ENCODE assay signal across 16 cellular contexts in the genomic region with DNA sequence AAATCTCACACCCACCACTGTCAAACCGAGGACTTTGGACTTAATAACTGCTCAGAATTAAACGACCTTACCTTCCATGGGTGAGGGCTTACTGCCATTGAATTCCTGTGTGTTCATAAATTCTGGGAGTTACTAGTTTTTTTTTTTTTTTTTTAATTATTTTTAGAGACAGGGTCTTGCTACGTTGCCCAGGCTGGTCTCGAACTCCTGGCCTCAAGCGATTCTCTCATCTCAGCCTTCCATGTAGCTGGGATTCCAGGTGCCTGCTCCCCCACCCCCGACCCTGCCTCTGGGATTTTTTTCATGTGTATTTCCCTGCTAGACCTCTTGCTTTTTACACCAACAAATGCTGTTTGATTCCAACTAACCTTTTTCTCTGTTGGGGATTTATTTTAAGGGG. TPM values are rescaled to one million over a fixed set of nuclear protein-coding genes. Genes with fewer than 3 reads are reported as not detected.
DNase-seq lines count a peak whose midpoint lies in the region; ATAC-seq and TF ChIP-seq lines count a peak whose summit lies in the region.
"Had no signal": no experiment of that assay in that cellular context is flagged by ENCODE, and none has a peak within 500 bp of the region (broad histone marks: within the 10 kb centered on the region; RNA-seq: fewer than 3 reads in every experiment).

No MANE protein-coding gene starts in this region.

- intact Hi-C loops in left ventricle myocardium superior (cut with micrococcal nuclease) (no loop called here), dorsolateral prefrontal cortex (cut with DNase I) (loop anchor here in 1 of 2 donors (5.0 to 10.0 kb wide), 2 partner anchors 149 to 237 kb away; a partner anchor contains a TSS), gastrocnemius medialis (cut with DNase I; ENCODE audit: low total_unique reads) (no loop called here), vagina (cut with DNase I) (loop anchor here (10.0 kb wide), 1 partner anchor 237 kb away; a partner anchor contains a TSS)
- intact Hi-C loops in activated T-helper 2 cell treated with anti-CD3 and anti-CD28 coated beads, Interferon-gamma antibody, Interleukin-2, Interleukin-4, amounts not matched to agents 10 μg/mL and 5 μg/mL and 100 μg/mL, durations not matched to agents 14 hours and 24 hours and 36 hours (cut with micrococcal nuclease), result no loop called here

- H3K36me3 Mint-ChIP-seq in activated T-helper 2 cell treated with anti-CD3 and anti-CD28 coated beads, Interferon-gamma antibody, Interleukin-2, Interleukin-4, amounts not matched to agents 10 μg/mL and 5 μg/mL and 100 μg/mL, durations not matched to agents 14 hours and 24 hours and 36 hours (ENCODE audit: low read depth), result no peaks in the 10 kb centered on the region

- peaks cover 2% of the 10 kb centered on the region for H3K4me1 Mint-ChIP-seq in activated T-helper 2 cell treated with anti-CD3 and anti-CD28 coated beads, Interferon-gamma antibody, Interleukin-2, Interleukin-4, amounts not matched to agents 10 μg/mL and 5 μg/mL and 100 μg/mL, durations not matched to agents 14 hours and 24 hours and 36 hours (ENCODE audit: low read depth)

- no peak overlapping the region for H3K4me3 Mint-ChIP-seq in activated T-helper 2 cell treated with anti-CD3 and anti-CD28 coated beads, Interferon-gamma antibody, Interleukin-2, Interleukin-4, amounts not matched to agents 10 μg/mL and 5 μg/mL and 100 μg/mL, durations not matched to agents 14 hours and 24 hours and 36 hours (ENCODE audit: low read depth)

- TF ChIP-seq CTCF in right atrium auricular region (IDR thresholded peaks at IDR 0.05) (no peak), dorsolateral prefrontal cortex (IDR thresholded peaks at IDR 0.05 in 54 of 56, conservative IDR thresholded peaks at IDR 0.05 in 2 of 56; ENCODE audit: low read depth in 1 of 56, partially characterized antibody in 56 of 56) (no peak), gastrocnemius medialis (IDR thresholded peaks at IDR 0.05 in 4 of 5, conservative IDR thresholded peaks at IDR 0.05 in 1 of 5) (no peak), vagina (IDR thresholded peaks at IDR 0.05) (no peak)

- H3K9me3 Mint-ChIP-seq in activated T-helper 2 cell treated with anti-CD3 and anti-CD28 coated beads, Interferon-gamma antibody, Interleukin-2, Interleukin-4, amounts not matched to agents 10 μg/mL and 5 μg/mL and 100 μg/mL, durations not matched to agents 14 hours and 24 hours and 36 hours, result no peaks in the 10 kb centered on the region

- H3K4me1 ChIP-seq in right atrium auricular region, result peaks cover 0 to 46% of the 10 kb centered on the region in 2 donors
- H3K4me1 ChIP-seq in gastrocnemius medialis, result peaks cover 63 to 65% of the 10 kb centered on the region in 2 donors
- peaks cover 43% of the 10 kb centered on the region for H3K4me1 ChIP-seq in vagina

- H3K4me3 ChIP-seq in right atrium auricular region (no peak overlapping the region), dorsolateral prefrontal cortex (no peak overlapping the region), gastrocnemius medialis (no peak overlapping the region), vagina (no peak overlapping the region)
- H3K4me3 ChIP-seq: A549, GM12878, GM23248 had no signal

- ATAC-seq in left ventricle myocardium superior (no peak), gastrocnemius medialis (no peak)
- ATAC-seq: A549, GM12878 had no signal

- H3K36me3 ChIP-seq in right atrium auricular region, result no peaks in the 10 kb centered on the region
- H3K36me3 ChIP-seq in gastrocnemius medialis, result no peaks in the 10 kb centered on the region
- H3K36me3 ChIP-seq in vagina, result no peaks in the 10 kb centered on the region

- no peak for TF ChIP-seq POLR2A in gastrocnemius medialis (IDR thresholded peaks at IDR 0.05)
- no peak for TF ChIP-seq POLR2A in vagina (IDR thresholded peaks at IDR 0.05)

- H3K27me3 ChIP-seq in right atrium auricular region, result no peaks in the 10 kb centered on the region
- H3K27me3 ChIP-seq in dorsolateral prefrontal cortex, result no peaks in the 10 kb centered on the region
- H3K27me3 ChIP-seq in gastrocnemius medialis, result no peaks in the 10 kb centered on the region
- H3K27me3 ChIP-seq in vagina, result no peaks in the 10 kb centered on the region

- H3K27ac ChIP-seq in right atrium auricular region, result peak overlapping the region; percentile 82 to 88
- peak overlapping the region in 36 of 59 donors; percentile 1 to 97 (median 89) for H3K27ac ChIP-seq in dorsolateral prefrontal cortex
- peak overlapping the region; percentile 92 to 98 (median 97) for H3K27ac ChIP-seq in gastrocnemius medialis
- peak overlapping the region; percentile 27 for H3K27ac ChIP-seq in vagina
- H3K27ac ChIP-seq: A549, GM23248 had no signal

- H3K9me3 ChIP-seq in right atrium auricular region, result no peaks in the 10 kb centered on the region
- H3K9me3 ChIP-seq in gastrocnemius medialis, result no peaks in the 10 kb centered on the region
- no peaks in the 10 kb centered on the region for H3K9me3 ChIP-seq in vagina
- H3K9me3 ChIP-seq: A549 had no signal

- in situ Hi-C loops in gastrocnemius medialis (cut with MboI; ENCODE audit: low sequenced_read_pairs in 4 of 4), result loop anchor here in 1 of 4 donors (10.0 kb wide), 1 partner anchor 237 kb away; a partner anchor contains a TSS

- no peak overlapping the region for H3K27ac Mint-ChIP-seq in activated T-helper 2 cell treated with anti-CD3 and anti-CD28 coated beads, Interferon-gamma antibody, Interleukin-2, Interleukin-4, amounts not matched to agents 10 μg/mL and 5 μg/mL and 100 μg/mL, durations not matched to agents 14 hours and 24 hours and 36 hours

- H3K27me3 Mint-ChIP-seq in activated T-helper 2 cell treated with anti-CD3 and anti-CD28 coated beads, Interferon-gamma antibody, Interleukin-2, Interleukin-4, amounts not matched to agents 10 μg/mL and 5 μg/mL and 100 μg/mL, durations not matched to agents 14 hours and 24 hours and 36 hours (ENCODE audit: low read depth), result peaks cover 7% of the 10 kb centered on the region

- no peak for DNase-seq in right atrium auricular region (ENCODE audit: low spot score)
- DNase-seq in left ventricle myocardium superior, result no peak
- DNase-seq in dorsolateral prefrontal cortex, result no peak
- DNase-seq in gastrocnemius medialis, result no peak
- DNase-seq in vagina (ENCODE audit: extremely low spot score in 2 of 2), result no peak
- DNase-seq in activated T-helper 2 cell treated with anti-CD3 and anti-CD28 coated beads, Interferon-gamma antibody, Interleukin-2, Interleukin-4, amounts not matched to agents 10 μg/mL and 5 μg/mL and 100 μg/mL, durations not matched to agents 14 hours and 24 hours and 36 hours (ENCODE audit: low spot score), result no peak
- no peak for DNase-seq in SHP77 (lab: John Stamatoyannopoulos, UW)
- DNase-seq in NCI-H146 (lab: John Stamatoyannopoulos, UW), result no peak
- DNase-seq: HCEC 1CT, KG1, NCI-H1417 treated with DMSO at 0.1 percent for 48 hours, OCI-M1 had no signal

RNA-seq across cellular contexts. Expression of a gene that starts 14.9 kb away (rescaled TPM):
- total RNA-seq in right atrium auricular region, result 1 to 10 TPM; 2.0 to 7.8 TPM
- 1.9 TPM for total RNA-seq in left ventricle myocardium superior
- 10 to 100 TPM in 17 of 120 experiments, 1 to 10 TPM in 103; 1.1 to 21.1 (median 5.5) TPM for total RNA-seq in dorsolateral prefrontal cortex
- 1 to 10 TPM in 2 of 4 donors, not detected in 2; 1.4 to 2.5 TPM for total RNA-seq in gastrocnemius medialis
- 4.2 TPM for total RNA-seq in vagina
- 16.6 and 16.7 TPM in 2 replicates for total RNA-seq in activated T-helper 2 cell treated with anti-CD3 and anti-CD28 coated beads, Interferon-gamma antibody, Interleukin-2, Interleukin-4, amounts not matched to agents 10 μg/mL and 5 μg/mL and 100 μg/mL, durations not matched to agents 14 hours and 24 hours and 36 hours
- total RNA-seq: GM23248, RPMI7951 had no signal

RNA-seq across cellular contexts. Expression of a gene that starts 19.7 kb away (rescaled TPM):
- total RNA-seq in right atrium auricular region (10 to 100 TPM; 39.0 to 48.0 TPM), left ventricle myocardium superior (34.4 TPM), dorsolateral prefrontal cortex (10 to 100 TPM in 111 of 120 experiments, 1 to 10 TPM in 9; 5.4 to 38.5 (median 15.7) TPM), gastrocnemius medialis (100 to 1,000 TPM in 3 of 4 donors, 10 to 100 TPM in 1; 80.4 to 138 (median 127) TPM), vagina (27.5 TPM)
- total RNA-seq in activated T-helper 2 cell treated with anti-CD3 and anti-CD28 coated beads, Interferon-gamma antibody, Interleukin-2, Interleukin-4, amounts not matched to agents 10 μg/mL and 5 μg/mL and 100 μg/mL, durations not matched to agents 14 hours and 24 hours and 36 hours, result 0.44 and 0.89 TPM in 2 replicates

Comparison
In these comparisons a context has a peak if more than half of its experiments do, and no peak if none do; other contexts are left out.
1. H3K27ac ChIP-seq: peak in every context shown above with its lines; median percentile 97 in gastrocnemius medialis; 89 in dorsolateral prefrontal cortex; 85 in right atrium auricular region; 27 in vagina.